Comparison of ENCODE assay signal across 9 cellular contexts in the genomic region with DNA sequence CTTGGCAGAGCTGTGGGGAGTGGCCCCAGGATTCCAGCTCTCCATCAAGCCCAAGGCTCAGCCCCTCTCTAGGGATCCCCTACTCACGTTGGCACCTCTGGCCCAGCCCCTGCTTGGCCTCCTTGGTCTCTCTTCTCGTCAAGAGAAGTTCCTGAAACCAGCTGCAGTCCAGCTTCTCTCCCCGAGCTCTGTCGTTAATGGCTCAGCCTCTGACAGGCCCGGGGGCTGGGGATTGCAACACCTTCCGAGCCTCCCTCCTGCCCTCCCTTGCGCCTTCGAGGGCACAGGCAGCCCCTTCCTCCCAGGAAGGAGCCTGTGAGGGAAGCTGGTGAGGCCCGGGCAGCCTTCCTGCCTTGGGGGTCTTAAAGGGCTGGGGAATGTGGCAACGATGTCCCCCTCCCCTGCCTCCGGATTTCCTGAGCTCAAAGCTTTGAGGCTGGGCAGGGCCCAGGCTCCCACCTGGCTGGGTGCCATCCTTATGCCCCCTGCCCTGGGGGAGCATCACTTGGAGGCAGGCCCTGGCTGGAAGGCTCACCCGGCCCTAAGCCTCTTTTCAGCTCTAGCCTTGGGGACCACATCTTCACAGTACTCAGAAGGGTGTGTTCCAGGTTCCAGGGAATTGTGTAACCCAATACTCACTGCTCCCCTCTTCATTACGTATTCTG. TPM values are rescaled to one million over a fixed set of nuclear protein-coding genes. Genes with fewer than 3 reads are reported as not detected.
DNase-seq lines count a peak whose midpoint lies in the region; ATAC-seq and TF ChIP-seq lines count a peak whose summit lies in the region.
"Had no signal": no experiment of that assay in that cellular context is flagged by ENCODE, and none has a peak within 500 bp of the region (broad histone marks: within the 10 kb centered on the region; RNA-seq: fewer than 3 reads in every experiment).

Gene CSF3R, minus strand, starts transcription at position 190 of the 665 bp plus-strand sequence. CDS start 3,417 bp downstream, outside the sequence.

- H3K27ac ChIP-seq in thoracic aorta (no peak within 1 kb of the TSS), thyroid gland (no peak within 1 kb of the TSS)

- 68 to 86% methylated on average over 1 to 13 of the region's 13 CpGs for WGBS in thyroid gland, 2 donors

- peaks cover 10% of the 10 kb centered on the region for H3K4me1 Mint-ChIP-seq in activated T-cell treated with anti-CD3 and anti-CD28 coated beads, Interleukin-2, amount 50 U/mL, for 24 hours (ENCODE audit: low read depth)

- no peak for TF ChIP-seq CTCF in thoracic aorta (IDR thresholded peaks at IDR 0.05)
- no peak for TF ChIP-seq CTCF in thyroid gland (IDR thresholded peaks at IDR 0.05)

- intact Hi-C loops in thyroid gland (cut with DNase I) = no loop called here

- TF ChIP-seq POLR2A in thyroid gland (IDR thresholded peaks at IDR 0.05) (no peak), erythroblast (IDR thresholded peaks at IDR 0.05; ENCODE audit: low read length) (no peak)

- DNase-seq in activated T-cell treated with anti-CD3 and anti-CD28 coated beads, Interleukin-2, amount 50 U/mL, for 24 hours = no peak
- DNase-seq in activated T-cell treated with anti-CD3 and anti-CD28 coated beads for 4 hours = no peak
- DNase-seq in adipocyte (ENCODE audit: low read depth) = peak; percentile 43
- peak; percentile 20 for DNase-seq in medulla oblongata (ENCODE audit: extremely low spot score)
- no peak for DNase-seq in thoracic aorta (ENCODE audit: low spot score)
- DNase-seq in thyroid gland = no peak
- DNase-seq in AG20443 (ENCODE audit: low spot score) = no peak
- no peak for DNase-seq in erythroblast (lab: John Stamatoyannopoulos, UW)

- peaks cover 7% of the 10 kb centered on the region for H3K4me1 ChIP-seq in adipocyte (ENCODE audit: control insufficient read depth, insufficient read depth, low read length)
- peaks cover 0 to 4% of the 10 kb centered on the region in 2 donors for H3K4me1 ChIP-seq in thoracic aorta (ENCODE audit: control insufficient read depth in 1 of 2, low read depth in 2 of 2)
- peaks cover 5 to 15% of the 10 kb centered on the region in 2 donors for H3K4me1 ChIP-seq in thyroid gland

- H3K36me3 Mint-ChIP-seq in activated T-cell treated with anti-CD3 and anti-CD28 coated beads, Interleukin-2, amount 50 U/mL, for 24 hours (ENCODE audit: low read depth) = no peaks in the 10 kb centered on the region

- ATAC-seq in thoracic aorta (ENCODE audit: insufficient number of reproducible peaks, low FRiP score, low read depth) = no peak

- H3K9me3 Mint-ChIP-seq in activated T-cell treated with anti-CD3 and anti-CD28 coated beads, Interleukin-2, amount 50 U/mL, for 24 hours = no peaks in the 10 kb centered on the region

- H3K36me3 ChIP-seq in adipocyte (ENCODE audit: control insufficient read depth, insufficient read depth, low read length, severe bottlenecking) (no peaks in the 10 kb centered on the region), thoracic aorta (no peaks in the 10 kb centered on the region), thyroid gland (no peaks in the 10 kb centered on the region)

- H3K27me3 ChIP-seq in adipocyte (replicated peaks; ENCODE audit: control insufficient read depth, insufficient read depth, low read length) (peaks cover 63% of the 10 kb centered on the region), thoracic aorta (replicated peaks; ENCODE audit: insufficient read depth) (no peaks in the 10 kb centered on the region), thyroid gland (no peaks in the 10 kb centered on the region)

- H3K4me3 Mint-ChIP-seq in activated T-cell treated with anti-CD3 and anti-CD28 coated beads, Interleukin-2, amount 50 U/mL, for 24 hours = peak within 1 kb of the TSS; percentile 45

- peaks cover 10% of the 10 kb centered on the region for H3K27me3 Mint-ChIP-seq in activated T-cell treated with anti-CD3 and anti-CD28 coated beads, Interleukin-2, amount 50 U/mL, for 24 hours

- no peaks in the 10 kb centered on the region for H3K9me3 ChIP-seq in adipocyte (ENCODE audit: control insufficient read depth, low read length)
- H3K9me3 ChIP-seq in thoracic aorta = no peaks in the 10 kb centered on the region
- H3K9me3 ChIP-seq in thyroid gland = no peaks in the 10 kb centered on the region

- no peak within 1 kb of the TSS for H3K4me3 ChIP-seq in adipocyte (ENCODE audit: low read length)
- H3K4me3 ChIP-seq in thoracic aorta = peak within 1 kb of the TSS; percentile 58
- no peak within 1 kb of the TSS for H3K4me3 ChIP-seq in thyroid gland (replicated peaks in 1 of 3)

- H3K27ac Mint-ChIP-seq in activated T-cell treated with anti-CD3 and anti-CD28 coated beads, Interleukin-2, amount 50 U/mL, for 24 hours = peak within 1 kb of the TSS; percentile 56

- no peak within 1 kb of the TSS for H3K9ac ChIP-seq in adipocyte (ENCODE audit: low read length)

RNA-seq across cellular contexts. Expression of gene CSF3R, which starts in this region (rescaled TPM):
- total RNA-seq in thoracic aorta = 10 to 100 TPM; 28.6 to 43.7 TPM
- total RNA-seq in thyroid gland = 1 to 10 TPM; 3.5 to 7.9 (median 7.1) TPM
- total RNA-seq: HT-29 had no signal

Comparison
In these comparisons a context has a peak if more than half of its experiments do, and no peak if none do; other contexts are left out.
1. DNase-seq: peak in adipocyte (single experiment) and medulla oblongata (single experiment); none in activated T-cell treated with anti-CD3 and anti-CD28 coated beads, Interleukin-2, amount 50 U/mL, for 24 hours (single experiment), activated T-cell treated with anti-CD3 and anti-CD28 coated beads for 4 hours (single experiment), thoracic aorta (single experiment), thyroid gland (0 of 2), AG20443 (single experiment) and erythroblast (0 of 2).